17 cellular contexts compared by ENCODE assay signal in genomic region chr20:6702144-6702543, GRCh38.
"Had no signal": no experiment of that assay in that cellular context is flagged by ENCODE, and none has a peak within 500 bp of the region (broad histone marks: within the 10 kb centered on the region; RNA-seq: fewer than 3 reads in every experiment).

No MANE protein-coding gene starts in this region.

- FAIRE-seq: TTC549, urothelium cell line had no signal

- H3K4me1 Mint-ChIP-seq: activated B cell treated with CpG ODN at 0.5 μM for 24 hours; activated CD4-positive, alpha-beta T cell treated with anti-CD3 and anti-CD28 coated beads, Interleukin-2, amount 10 ng/mL, durations not matched to agents 24 days and 14 days had no signal

- H3K27ac Mint-ChIP-seq: activated B cell treated with CpG ODN at 0.5 μM for 24 hours; activated CD4-positive, alpha-beta T cell treated with anti-CD3 and anti-CD28 coated beads, Interleukin-2, amount 10 ng/mL, durations not matched to agents 24 days and 14 days; nephron progenitor cell; stimulated activated naive CD8-positive, alpha-beta T cell treated with anti-CD3 and anti-CD28 coated beads, Interleukin-15, Interleukin-2, amounts not matched to agents 100 ng/mL and 50 ng/mL, for 24 hours had no signal

- ATAC-seq: left cardiac atrium had no signal

- H3K27ac ChIP-seq: thoracic aorta had no signal

- H3K27me3 Mint-ChIP-seq: activated B cell treated with CpG ODN at 0.5 μM for 24 hours; activated CD4-positive, alpha-beta T cell treated with anti-CD3 and anti-CD28 coated beads, Interleukin-2, amount 10 ng/mL, durations not matched to agents 24 days and 14 days had no signal

- DNase-seq: activated B cell treated with CpG ODN at 0.5 μM for 24 hours; activated CD4-positive, alpha-beta T cell treated with anti-CD3 and anti-CD28 coated beads, Interleukin-2, amount 10 ng/mL, durations not matched to agents 24 days and 14 days; activated CD8-positive, alpha-beta memory T cell treated with anti-CD3 and anti-CD28 coated beads for 24 hours; activated naive CD4-positive, alpha-beta T cell treated with Interleukin-2 at 50 U/mL for 16 hours; central memory CD4-positive, alpha-beta T cell; effector memory CD4-positive, alpha-beta T cell; erythroblast; left cardiac atrium; nephron progenitor cell; stimulated activated CD4-positive, alpha-beta T cell treated with anti-CD3 and anti-CD28 coated beads, Interleukin-4, amount 100 ng/mL, for 1 hour; stimulated activated CD8-positive, alpha-beta memory T cell treated with anti-CD3 and anti-CD28 coated beads, Interleukin-4, amount 100 ng/mL, for 48 hours; T-helper 2 cell had no signal

- H3K4me3 ChIP-seq: coronary artery, thoracic aorta had no signal

- H3K4me3 Mint-ChIP-seq: activated B cell treated with CpG ODN at 0.5 μM for 24 hours; activated CD4-positive, alpha-beta T cell treated with anti-CD3 and anti-CD28 coated beads, Interleukin-2, amount 10 ng/mL, durations not matched to agents 24 days and 14 days; nephron progenitor cell; stimulated activated naive CD8-positive, alpha-beta T cell treated with anti-CD3 and anti-CD28 coated beads, Interleukin-15, Interleukin-2, amounts not matched to agents 100 ng/mL and 50 ng/mL, for 24 hours had no signal

- H3K9me3 ChIP-seq: thoracic aorta had no signal

- H3K9me3 Mint-ChIP-seq: activated B cell treated with CpG ODN at 0.5 μM for 24 hours; activated CD4-positive, alpha-beta T cell treated with anti-CD3 and anti-CD28 coated beads, Interleukin-2, amount 10 ng/mL, durations not matched to agents 24 days and 14 days; nephron progenitor cell; stimulated activated naive CD8-positive, alpha-beta T cell treated with anti-CD3 and anti-CD28 coated beads, Interleukin-15, Interleukin-2, amounts not matched to agents 100 ng/mL and 50 ng/mL, for 24 hours had no signal

- H3K36me3 ChIP-seq: thoracic aorta had no signal
